In genomic region chr20:50370036-50370566, GRCh38 we compare ENCODE assay signal across 16 cellular contexts.
"Had no signal": no experiment of that assay in that cellular context is flagged by ENCODE, and none has a peak within 500 bp of the region (broad histone marks: within the 10 kb centered on the region; RNA-seq: fewer than 3 reads in every experiment).

No MANE protein-coding gene starts in this region.

- H3K9me3 Mint-ChIP-seq: activated naive CD8-positive, alpha-beta T cell treated with anti-CD3 and anti-CD28 coated beads for 36 hours; activated T-cell treated with anti-CD3 and anti-CD28 coated beads, Interleukin-2, amount 50 U/mL, for 72 hours; central memory CD8-positive, alpha-beta T cell; effector memory CD8-positive, alpha-beta T cell; immature natural killer cell had no signal

- H3K27ac Mint-ChIP-seq: activated CD4-positive, alpha-beta T cell treated with anti-CD3 and anti-CD28 coated beads, Interleukin-2, amount 10 ng/mL, durations not matched to agents 24 days and 14 days; activated CD8-positive, alpha-beta T cell treated with anti-CD3 and anti-CD28 coated beads, Interleukin-2, amount 10 ng/mL, durations not matched to agents 7 days and 5 days; activated naive CD8-positive, alpha-beta T cell treated with anti-CD3 and anti-CD28 coated beads for 36 hours; activated T-cell treated with anti-CD3 and anti-CD28 coated beads, Interleukin-2, amount 50 U/mL, for 72 hours; effector memory CD8-positive, alpha-beta T cell; nephron had no signal

- H3K9me3 ChIP-seq: tibial artery had no signal

- H3K27me3 ChIP-seq: brain microvascular endothelial cell, foreskin keratinocyte, tibial artery had no signal

- H3K36me3 ChIP-seq: brain microvascular endothelial cell, spleen, tibial artery had no signal

- H3K36me3 Mint-ChIP-seq: activated naive CD8-positive, alpha-beta T cell treated with anti-CD3 and anti-CD28 coated beads for 36 hours; immature natural killer cell had no signal

- H3K4me3 ChIP-seq: lung, spleen, tibial artery had no signal

- H3K27ac ChIP-seq: brain microvascular endothelial cell, foreskin keratinocyte, spleen, tibial artery had no signal

- H3K4me3 Mint-ChIP-seq: activated CD4-positive, alpha-beta T cell treated with anti-CD3 and anti-CD28 coated beads, Interleukin-2, amount 10 ng/mL, durations not matched to agents 24 days and 14 days; activated CD8-positive, alpha-beta T cell treated with anti-CD3 and anti-CD28 coated beads, Interleukin-2, amount 10 ng/mL, durations not matched to agents 7 days and 5 days; activated naive CD8-positive, alpha-beta T cell treated with anti-CD3 and anti-CD28 coated beads for 36 hours; activated T-cell treated with anti-CD3 and anti-CD28 coated beads, Interleukin-2, amount 50 U/mL, for 72 hours; central memory CD8-positive, alpha-beta T cell; effector memory CD8-positive, alpha-beta T cell; immature natural killer cell; nephron had no signal

- DNase-seq: activated CD4-positive, alpha-beta T cell treated with anti-CD3 and anti-CD28 coated beads, Interleukin-2, amount 10 ng/mL, durations not matched to agents 24 days and 14 days; activated CD4-positive, CD25-positive, alpha-beta regulatory T cell; activated CD8-positive, alpha-beta memory T cell treated with anti-CD3 and anti-CD28 coated beads, Interleukin-2, amount 50 U/mL, for 48 hours; activated CD8-positive, alpha-beta T cell treated with anti-CD3 and anti-CD28 coated beads, Interleukin-2, amount 10 ng/mL, durations not matched to agents 7 days and 5 days; activated gamma-delta T cell; activated naive CD8-positive, alpha-beta T cell treated with anti-CD3 and anti-CD28 coated beads for 36 hours; activated T-cell treated with anti-CD3 and anti-CD28 coated beads, Interleukin-2, amount 50 U/mL, for 72 hours; brain microvascular endothelial cell; effector memory CD8-positive, alpha-beta T cell; foreskin keratinocyte; immature natural killer cell; spleen; tibial artery had no signal

- ATAC-seq: activated CD8-positive, alpha-beta T cell treated with anti-CD3 and anti-CD28 coated beads, Interleukin-2, amount 10 ng/mL, durations not matched to agents 7 days and 5 days; activated T-cell treated with anti-CD3 and anti-CD28 coated beads, Interleukin-2, amount 50 U/mL, for 72 hours; effector memory CD8-positive, alpha-beta T cell had no signal
